In the genomic region with DNA sequence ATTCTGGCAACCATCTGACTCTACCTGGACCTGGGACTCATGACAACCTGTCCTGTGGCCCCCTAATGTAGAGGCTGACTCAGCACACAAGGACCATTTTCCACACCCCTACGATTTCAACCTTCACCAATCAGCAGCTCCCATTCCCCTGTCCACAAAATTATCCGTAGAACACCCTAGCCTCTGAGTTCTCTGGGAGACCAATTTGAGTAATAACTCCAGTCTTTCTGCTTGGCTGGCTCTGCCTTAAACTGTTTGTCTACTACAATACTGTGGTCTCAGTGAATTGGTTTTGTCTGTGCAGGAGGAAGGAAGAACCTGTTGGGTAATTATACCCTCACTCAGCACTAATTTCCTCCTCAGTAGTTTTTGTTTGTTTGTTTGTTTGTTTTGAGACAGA, we compare ENCODE assay signal across 10 cellular contexts.
DNase-seq lines count a peak whose midpoint lies in the region; ATAC-seq, FAIRE-seq and TF ChIP-seq lines count a peak whose summit lies in the region.
"Had no signal": no experiment of that assay in that cellular context is flagged by ENCODE, and none has a peak within 500 bp of the region (broad histone marks: within the 10 kb centered on the region; RNA-seq: fewer than 3 reads in every experiment).

No MANE protein-coding gene starts in this region.

- no peak for ATAC-seq in activated CD8-positive, alpha-beta memory T cell treated with anti-CD3 and anti-CD28 coated beads, Interleukin-2, amount 10 ng/mL, durations not matched to agents 7 days and 5 days
- no peak for ATAC-seq in GM19463 (IDR thresholded peaks at IDR 0.05; ENCODE audit: unreplicated experiment)
- no peak for ATAC-seq in GM21367 (IDR thresholded peaks at IDR 0.05; ENCODE audit: unreplicated experiment)

- 61 to 86% (median 85%) methylated on average over 2 of the region's 2 CpGs for WGBS in stomach, 5 donors
- WGBS in esophagus muscularis mucosa, result 90% methylated on average over 2 of the region's 2 CpGs

- H3K4me1 ChIP-seq in stomach (peaks cover 0 to 42% (median 14%) of the 10 kb centered on the region in 4 donors), esophagus muscularis mucosa (peaks cover 10 to 24% (median 18%) of the 10 kb centered on the region in 4 donors)

- peaks cover 37% of the 10 kb centered on the region for H3K36me3 Mint-ChIP-seq in activated CD8-positive, alpha-beta memory T cell treated with anti-CD3 and anti-CD28 coated beads, Interleukin-2, amount 10 ng/mL, durations not matched to agents 7 days and 5 days

- peak overlapping the region; percentile 56 for H3K27ac Mint-ChIP-seq in activated CD8-positive, alpha-beta memory T cell treated with anti-CD3 and anti-CD28 coated beads, Interleukin-2, amount 10 ng/mL, durations not matched to agents 7 days and 5 days

- peak; percentile 60 for FAIRE-seq in RCC 7860 (lab: Jason Lieb, UNC)
- FAIRE-seq: kidney had no signal

- H3K4me1 Mint-ChIP-seq in activated CD8-positive, alpha-beta memory T cell treated with anti-CD3 and anti-CD28 coated beads, Interleukin-2, amount 10 ng/mL, durations not matched to agents 7 days and 5 days, result peaks cover 73% of the 10 kb centered on the region

- no peak for DNase-seq in activated CD8-positive, alpha-beta memory T cell treated with anti-CD3 and anti-CD28 coated beads, Interleukin-2, amount 10 ng/mL, durations not matched to agents 7 days and 5 days
- DNase-seq in activated CD8-positive, alpha-beta memory T cell treated with anti-CD3 and anti-CD28 coated beads for 24 hours, result no peak
- peak; percentile 44 for DNase-seq in RCC 7860 (ENCODE audit: low spot score)
- peak; percentile 54 for DNase-seq in fibroblast of peridontal ligament (ENCODE audit: extremely low read depth)
- DNase-seq in stomach, result no peak
- DNase-seq in esophagus muscularis mucosa (ENCODE audit: extremely low spot score), result no peak
- DNase-seq: thyroid gland had no signal

- H3K27ac ChIP-seq in stomach (peak overlapping the region in 4 of 5 donors; percentile 10 to 71 (median 49)), esophagus muscularis mucosa (replicated peaks in 1 of 4) (no peak overlapping the region)
- H3K27ac ChIP-seq: thyroid gland had no signal

- no peaks in the 10 kb centered on the region for H3K27me3 Mint-ChIP-seq in activated CD8-positive, alpha-beta memory T cell treated with anti-CD3 and anti-CD28 coated beads, Interleukin-2, amount 10 ng/mL, durations not matched to agents 7 days and 5 days

- H3K27me3 ChIP-seq in stomach (no peaks in the 10 kb centered on the region), esophagus muscularis mucosa (no peaks in the 10 kb centered on the region)
- H3K27me3 ChIP-seq: thyroid gland had no signal

- no peak for TF ChIP-seq CTCF in stomach (IDR thresholded peaks at IDR 0.05)
- TF ChIP-seq CTCF in esophagus muscularis mucosa (IDR thresholded peaks at IDR 0.05), result no peak

- H3K4me3 ChIP-seq in stomach (no peak overlapping the region), esophagus muscularis mucosa (no peak overlapping the region)
- H3K4me3 ChIP-seq: thyroid gland had no signal

- intact Hi-C loops in stomach (cut with DNase I; ENCODE audit: low total_unique reads) (no loop called here), esophagus muscularis mucosa (cut with DNase I) (no loop called here)

- TF ChIP-seq POLR2A in stomach (IDR thresholded peaks at IDR 0.05) (no peak), esophagus muscularis mucosa (IDR thresholded peaks at IDR 0.05; ENCODE audit: low read depth) (no peak)

- TF ChIP-seq EP300 in stomach (IDR thresholded peaks at IDR 0.05) (no peak), esophagus muscularis mucosa (IDR thresholded peaks at IDR 0.05) (no peak)

- H3K9me3 ChIP-seq in stomach, result no peaks in the 10 kb centered on the region
- no peaks in the 10 kb centered on the region for H3K9me3 ChIP-seq in esophagus muscularis mucosa
- H3K9me3 ChIP-seq: thyroid gland had no signal

- H3K36me3 ChIP-seq in stomach (peaks cover 0 to 4% (median 0%) of the 10 kb centered on the region in 4 donors), esophagus muscularis mucosa (peaks cover 0 to 4% (median 0%) of the 10 kb centered on the region in 4 donors)
- H3K36me3 ChIP-seq: thyroid gland had no signal

- CTCF ChIA-PET in activated CD8-positive, alpha-beta memory T cell treated with anti-CD3 and anti-CD28 coated beads, Interleukin-2, amount 10 ng/mL, durations not matched to agents 7 days and 5 days (lab: Charles Lee), result interaction anchor here (1.1 to 3.2 kb wide), 4 partner anchors 38 to 231 kb away, joined by 4 to 11 read pairs (median 8); no protein-coding TSS in a partner anchor

- no peaks in the 10 kb centered on the region for H3K9me3 Mint-ChIP-seq in activated CD8-positive, alpha-beta memory T cell treated with anti-CD3 and anti-CD28 coated beads, Interleukin-2, amount 10 ng/mL, durations not matched to agents 7 days and 5 days (ENCODE audit: low read depth)

- no peak overlapping the region for H3K4me3 Mint-ChIP-seq in activated CD8-positive, alpha-beta memory T cell treated with anti-CD3 and anti-CD28 coated beads, Interleukin-2, amount 10 ng/mL, durations not matched to agents 7 days and 5 days

Comparison
In these comparisons a context has a peak if more than half of its experiments do, and no peak if none do; other contexts are left out.
1. DNase-seq: peak in RCC 7860 (single experiment) and fibroblast of peridontal ligament (single experiment); none in activated CD8-positive, alpha-beta memory T cell treated with anti-CD3 and anti-CD28 coated beads, Interleukin-2, amount 10 ng/mL, durations not matched to agents 7 days and 5 days (single experiment), activated CD8-positive, alpha-beta memory T cell treated with anti-CD3 and anti-CD28 coated beads for 24 hours (single experiment), stomach (single experiment) and esophagus muscularis mucosa (single experiment).
2. H3K27ac ChIP-seq: peak in stomach (4 of 5); none in esophagus muscularis mucosa (0 of 4).